Comparison of ENCODE assay signal across 11 cellular contexts in genomic region chr10:29687411-29688160, GRCh38. TPM values are rescaled to one million over a fixed set of nuclear protein-coding genes. Genes with fewer than 3 reads are reported as not detected.
DNase-seq lines count a peak whose midpoint lies in the region; ATAC-seq, FAIRE-seq and TF ChIP-seq lines count a peak whose summit lies in the region.
"Had no signal": no experiment of that assay in that cellular context is flagged by ENCODE, and none has a peak within 500 bp of the region (broad histone marks: within the 10 kb centered on the region; RNA-seq: fewer than 3 reads in every experiment).

No MANE protein-coding gene starts in this region.

- 90 to 93% methylated on average over 10 of the region's 10 CpGs for WGBS in sigmoid colon, 2 donors
- WGBS in small intestine, 3 donors: 87 to 94% (median 91%) methylated on average over 10 of the region's 10 CpGs
- 86 to 88% (median 87%) methylated on average over 10 of the region's 10 CpGs for WGBS in ovary, 3 donors

- intact Hi-C loops in sigmoid colon (cut with DNase I): no loop called here
- intact Hi-C loops in ovary (cut with DNase I): no loop called here

- TF ChIP-seq CTCF in fibroblast of the aortic adventitia (IDR thresholded peaks at IDR 0.05; ENCODE audit: insufficient read depth, low read length) (no peak), sigmoid colon (IDR thresholded peaks at IDR 0.05) (no peak), ovary (IDR thresholded peaks at IDR 0.05) (no peak)

- DNase-seq in EH (ENCODE audit: low read depth): peak; percentile 10
- peak; percentile 82 for DNase-seq in SIG-M5 treated with dmso at 0.1 percent for 504 hours (lab: John Stamatoyannopoulos, UW; ENCODE audit: unreplicated experiment)
- peak; percentile 50 for DNase-seq in fibroblast of the aortic adventitia (ENCODE audit: low read depth)
- DNase-seq in sigmoid colon: no peak
- DNase-seq in small intestine: no peak
- no peak for DNase-seq in DMS53 (lab: John Stamatoyannopoulos, UW)
- no peak for DNase-seq in ovary
- DNase-seq: activated naive CD4-positive, alpha-beta T cell treated with anti-CD3 and anti-CD28 coated beads, Interleukin-2, amount 10 ng/mL, durations not matched to agents 7 days and 5 days had no signal

- H3K4me1 ChIP-seq in sigmoid colon (peaks cover 0 to 94% (median 61%) of the 10 kb centered on the region in 4 donors), small intestine (ENCODE audit: control insufficient read depth in 2 of 2, insufficient read depth in 1 of 2, low read depth in 1 of 2, low read length in 1 of 2) (peaks cover 0 to 3% of the 10 kb centered on the region in 2 donors), ovary (ENCODE audit: insufficient read depth) (peaks cover 7% of the 10 kb centered on the region)

- ATAC-seq in HG02678 (IDR thresholded peaks at IDR 0.05; ENCODE audit: unreplicated experiment): no peak

- H3K9me3 ChIP-seq in sigmoid colon (no peaks in the 10 kb centered on the region), small intestine (ENCODE audit: control insufficient read depth, low read depth) (peaks cover 1% of the 10 kb centered on the region), ovary (no peaks in the 10 kb centered on the region)
- H3K9me3 ChIP-seq: SJCRH30 had no signal

- FAIRE-seq in small intestine (lab: Jason Lieb, UNC): no peak
- FAIRE-seq: GM12878 had no signal

- H3K36me3 ChIP-seq in sigmoid colon: peaks cover 0 to 49% (median 23%) of the 10 kb centered on the region in 4 donors
- no peaks in the 10 kb centered on the region for H3K36me3 ChIP-seq in small intestine (ENCODE audit: control insufficient read depth in 2 of 2, insufficient read depth in 2 of 2, low read length in 2 of 2)
- H3K36me3 ChIP-seq in ovary: no peaks in the 10 kb centered on the region

- H3K27me3 ChIP-seq in sigmoid colon: no peaks in the 10 kb centered on the region
- H3K27me3 ChIP-seq in small intestine (ENCODE audit: control insufficient read depth in 2 of 2, insufficient read depth in 2 of 2, low read length in 2 of 2): no peaks in the 10 kb centered on the region
- H3K27me3 ChIP-seq in ovary: no peaks in the 10 kb centered on the region
- H3K27me3 ChIP-seq: SJCRH30 had no signal

- H3K27ac ChIP-seq in sigmoid colon (peak overlapping the region in 3 of 4 donors; percentile 39 to 87 (median 85)), small intestine (ENCODE audit: low read depth in 1 of 2, low read length in 1 of 2) (no peak overlapping the region), ovary (no peak overlapping the region)
- H3K27ac ChIP-seq: SJCRH30 had no signal

- TF ChIP-seq EP300 in sigmoid colon (IDR thresholded peaks at IDR 0.05) (no peak), ovary (IDR thresholded peaks at IDR 0.05) (no peak)

- H3K4me3 ChIP-seq in fibroblast of the aortic adventitia (ENCODE audit: low read depth, low read length): no peak overlapping the region
- no peak overlapping the region for H3K4me3 ChIP-seq in sigmoid colon
- H3K4me3 ChIP-seq in small intestine (ENCODE audit: low read depth in 1 of 2, low read length in 2 of 2): no peak overlapping the region
- H3K4me3 ChIP-seq in ovary: no peak overlapping the region
- H3K4me3 ChIP-seq: GM12878, SJCRH30 had no signal

- no peak for TF ChIP-seq POLR2A in sigmoid colon (IDR thresholded peaks at IDR 0.05)
- TF ChIP-seq POLR2A in ovary (IDR thresholded peaks at IDR 0.05): no peak

RNA-seq across cellular contexts. Expression of gene SVIL, which starts 52.8 kb away (rescaled TPM):
- total RNA-seq in fibroblast of the aortic adventitia (ENCODE audit: low replicate concordance) (97.7 and 309 TPM in 2 replicates), sigmoid colon (1,000 to 10,000 TPM in 1 of 4 donors, 100 to 1,000 TPM in 3; 637 to 1,443 (median 763) TPM), ovary (100 to 1,000 TPM in 5 of 7 donors, 10 to 100 TPM in 2; 49.9 to 225 (median 174) TPM)
- polyA plus RNA-seq in sigmoid colon (10 to 100 TPM in 2 of 3 donors, 1 to 10 TPM in 1; 8.3 to 42.5 (median 10.8) TPM), small intestine (10 to 100 TPM in 1 of 3 donors, 1 to 10 TPM in 2; 6.7 to 12.1 (median 7.6) TPM), ovary (100 to 1,000 TPM in 1 of 2 donors, 10 to 100 TPM in 1; 52.9 to 107 TPM)

Comparison
In these comparisons a context has a peak if more than half of its experiments do, and no peak if none do; other contexts are left out.
1. DNase-seq: peak in EH (single experiment), SIG-M5 treated with dmso at 0.1 percent for 504 hours (single experiment) and fibroblast of the aortic adventitia (single experiment); none in sigmoid colon (single experiment), small intestine (single experiment), DMS53 (single experiment) and ovary (0 of 5).
2. H3K27ac ChIP-seq: peak in sigmoid colon (3 of 4); none in small intestine (0 of 2) and ovary (0 of 2).